In the genomic region with DNA sequence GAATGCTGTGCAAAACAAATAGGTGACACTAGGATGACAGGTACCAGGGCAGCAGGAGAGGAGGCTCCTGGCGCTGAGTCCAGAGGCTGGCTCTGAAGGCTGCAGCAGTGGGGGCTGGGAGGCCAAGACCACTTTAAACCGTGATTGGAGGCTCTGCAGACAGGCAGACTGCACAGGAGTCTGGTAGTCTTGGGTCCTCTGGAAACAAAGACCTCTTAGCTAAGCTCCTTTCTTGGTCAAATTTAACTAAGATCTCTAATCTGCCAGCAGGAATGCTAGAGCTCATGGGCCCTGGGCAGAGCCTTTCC, we compare ENCODE assay signal across 12 cellular contexts. TPM values are rescaled to one million over a fixed set of nuclear protein-coding genes. Genes with fewer than 3 reads are reported as not detected.
"Had no signal": no experiment of that assay in that cellular context is flagged by ENCODE, and none has a peak within 500 bp of the region (broad histone marks: within the 10 kb centered on the region; RNA-seq: fewer than 3 reads in every experiment).

No MANE protein-coding gene starts in this region.

- H3K4me2 ChIP-seq: hepatocyte, SK-N-SH had no signal

- H3K27ac ChIP-seq: hepatocyte, thyroid gland had no signal

- H3K27me3 Mint-ChIP-seq: activated CD4-positive, alpha-beta T cell treated with anti-CD3 and anti-CD28 coated beads for 36 hours; stimulated activated memory B cell treated with anti-CD40 and anti-IgM and Interleukin-4, amounts not matched to agents 10 μg/mL and 1 μg/mL and 100 μg/mL, for 72 hours; T-cell had no signal

- H3K27me3 ChIP-seq: hepatocyte, thyroid gland had no signal

- H3K79me2 ChIP-seq: hepatocyte had no signal

- DNase-seq: activated naive CD4-positive, alpha-beta T cell; activated T-cell treated with anti-CD3 and anti-CD28 coated beads for 4 hours; mesendoderm; SK-N-SH; thyroid gland had no signal

- H3K9me3 ChIP-seq: SK-N-SH, thyroid gland had no signal

- H3K4me3 ChIP-seq: hepatocyte, thyroid gland had no signal

- H3K9me3 Mint-ChIP-seq: nephron; stimulated activated memory B cell treated with anti-CD40 and anti-IgM and Interleukin-4, amounts not matched to agents 10 μg/mL and 1 μg/mL and 100 μg/mL, for 72 hours; T-cell had no signal

- H3K9me2 ChIP-seq: SK-N-SH had no signal

- H2AFZ ChIP-seq: hepatocyte had no signal

- ATAC-seq: stimulated activated memory B cell treated with anti-CD40 and anti-IgM and Interleukin-4, amounts not matched to agents 10 μg/mL and 1 μg/mL and 100 μg/mL, for 72 hours had no signal

- H3K4me3 Mint-ChIP-seq: activated CD4-positive, alpha-beta T cell treated with anti-CD3 and anti-CD28 coated beads for 36 hours; nephron; stimulated activated memory B cell treated with anti-CD40 and anti-IgM and Interleukin-4, amounts not matched to agents 10 μg/mL and 1 μg/mL and 100 μg/mL, for 72 hours; T-cell had no signal

- H3K27ac Mint-ChIP-seq: activated CD4-positive, alpha-beta T cell treated with anti-CD3 and anti-CD28 coated beads for 36 hours; nephron; stimulated activated memory B cell treated with anti-CD40 and anti-IgM and Interleukin-4, amounts not matched to agents 10 μg/mL and 1 μg/mL and 100 μg/mL, for 72 hours; T-cell had no signal

- H3K9ac ChIP-seq: SK-N-SH had no signal

RNA-seq across cellular contexts. Expression of gene MUSTN1, which starts 4.4 kb away (rescaled TPM):
- total RNA-seq: dermis microvascular lymphatic vessel endothelial cell, pulmonary artery endothelial cell had no signal

RNA-seq across cellular contexts. Expression of gene ITIH3, which starts 44.6 kb away (rescaled TPM):
- total RNA-seq: activated CD4-positive, alpha-beta T cell treated with anti-CD3 and anti-CD28 coated beads for 36 hours; pulmonary artery endothelial cell had no signal
